In the genomic region with DNA sequence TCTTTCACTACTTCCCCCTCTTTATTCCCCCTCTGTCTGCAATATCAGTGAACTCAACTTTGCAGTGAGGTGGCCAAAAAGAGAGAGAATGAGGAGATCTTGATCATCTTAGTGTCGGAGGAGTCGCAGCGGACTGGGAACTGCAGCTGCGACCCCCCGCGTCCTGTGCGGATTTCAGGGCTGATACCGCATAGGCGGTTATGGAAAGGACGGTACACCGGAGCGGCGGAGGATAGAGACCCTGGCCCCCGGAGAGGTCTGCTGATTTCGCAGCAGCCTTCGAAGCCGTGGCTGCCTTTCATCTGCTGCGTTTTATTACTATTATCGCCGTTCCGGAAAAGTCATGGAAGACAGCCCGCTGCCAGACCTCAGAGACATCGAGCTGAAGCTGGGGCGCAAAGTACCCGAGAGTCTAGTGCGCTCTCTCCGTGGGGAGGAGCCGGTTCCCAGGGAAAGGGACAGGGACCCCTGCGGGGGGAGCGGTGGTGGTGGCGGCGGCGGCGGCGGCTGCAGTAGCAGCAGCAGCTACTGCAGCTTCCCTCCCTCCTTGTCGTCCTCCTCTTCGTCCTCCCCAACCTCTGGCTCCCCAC, we compare ENCODE assay signal across 9 cellular contexts. TPM values are rescaled to one million over a fixed set of nuclear protein-coding genes. Genes with fewer than 3 reads are reported as not detected.
DNase-seq lines count a peak whose midpoint lies in the region; FAIRE-seq and TF ChIP-seq lines count a peak whose summit lies in the region.
"Had no signal": no experiment of that assay in that cellular context is flagged by ENCODE, and none has a peak within 500 bp of the region (broad histone marks: within the 10 kb centered on the region; RNA-seq: fewer than 3 reads in every experiment).

No MANE protein-coding gene starts in this region.

- H3K27ac ChIP-seq in ectodermal cell (ENCODE audit: insufficient read depth, low read depth, low read length, poor library complexity, severe bottlenecking): peak overlapping the region; percentile 5
- H3K27ac ChIP-seq: C4-2B had no signal

- no peak for TF ChIP-seq POLR2A in H54 (IDR thresholded peaks at IDR 0.05; ENCODE audit: low read depth, low read length)

- peaks cover 14% of the 10 kb centered on the region for H3K27me3 ChIP-seq in ectodermal cell (ENCODE audit: control insufficient read depth, insufficient read depth, low read length, poor library complexity, severe bottlenecking)

- FAIRE-seq in H54 (lab: Jason Lieb, UNC): no peak

- peak overlapping the region; percentile 62 for H3K4me3 ChIP-seq in ectodermal cell (ENCODE audit: insufficient read depth, low read depth, low read length)

- no peaks in the 10 kb centered on the region for H3K9me3 ChIP-seq in ectodermal cell (ENCODE audit: control insufficient read depth, low read length)

- DNase-seq in NCI-H1417 (lab: John Stamatoyannopoulos, UW): peak; percentile 24 to 74 (median 70)
- DNase-seq in NCI-H1417 treated with DMSO at 0.1 percent for 48 hours (lab: John Stamatoyannopoulos, UW): no peak
- DNase-seq in NCI-H345 (lab: John Stamatoyannopoulos, UW): peak; percentile 67
- peak; percentile 16 for DNase-seq in mucosa of gallbladder (ENCODE audit: low spot score)
- DNase-seq in H54 (ENCODE audit: insufficient read length, low spot score): no peak
- no peak for DNase-seq in SKM-1 treated with dmso at 0.1 percent for 144 hours (lab: John Stamatoyannopoulos, UW; ENCODE audit: unreplicated experiment)
- no peak for DNase-seq in stimulated activated CD8-positive, alpha-beta memory T cell treated with anti-CD3 and anti-CD28 coated beads, Interleukin-4, amount 100 ng/mL, for 48 hours

- no peaks in the 10 kb centered on the region for H3K36me3 ChIP-seq in ectodermal cell (ENCODE audit: control insufficient read depth, insufficient read depth, low read length)

- no peaks in the 10 kb centered on the region for H3K4me1 ChIP-seq in ectodermal cell (ENCODE audit: control insufficient read depth, insufficient read depth, low read length)

- 0% methylated on average over 37 of the region's 37 CpGs for WGBS in ectodermal cell, 2 experiments

RNA-seq across cellular contexts. Expression of a gene that starts 0.6 kb away (rescaled TPM):
- 0.98 TPM for polyA plus RNA-seq in ectodermal cell (2013, experiment 1 of 4)
- 0.53 TPM for polyA plus RNA-seq in ectodermal cell (2013, experiment 2 of 4)
- 0.85 TPM for polyA plus RNA-seq in ectodermal cell (2013, experiment 3 of 4)
- 1.0 TPM for polyA plus RNA-seq in ectodermal cell (2013, experiment 4 of 4)
- 25.2 TPM for total RNA-seq in mucosa of gallbladder

Comparison
In these comparisons a context has a peak if more than half of its experiments do, and no peak if none do; other contexts are left out.
1. DNase-seq: peak in NCI-H1417 (3 of 3), NCI-H345 (single experiment) and mucosa of gallbladder (single experiment); none in NCI-H1417 treated with DMSO at 0.1 percent for 48 hours (single experiment), H54 (single experiment), SKM-1 treated with dmso at 0.1 percent for 144 hours (single experiment) and stimulated activated CD8-positive, alpha-beta memory T cell treated with anti-CD3 and anti-CD28 coated beads, Interleukin-4, amount 100 ng/mL, for 48 hours (single experiment).